Comparison of ENCODE assay signal across 1 cellular context in genomic region chr5:134116789-134117761, GRCh38.
TF ChIP-seq lines count a peak whose summit lies in the region.

No MANE protein-coding gene starts in this region.

TF ChIP-seq in GM12878, 131 proteins besides CTCF, POLR2A, EP300 and RAD21 (continued from another document):
- TF ChIP-seq CEBPZ (IDR thresholded peaks at IDR 0.05; ENCODE audit: low read depth, low read length) (no peak), TBL1XR1 (IDR thresholded peaks at IDR 0.05; ENCODE audit: low read depth, low read length) (no peak), NR2C1 (IDR thresholded peaks at IDR 0.05) (no peak), TARDBP (IDR thresholded peaks at IDR 0.05; ENCODE audit: borderline replicate concordance) (no peak)
